ENCODE assay signal across 21 cellular contexts in the genomic region with DNA sequence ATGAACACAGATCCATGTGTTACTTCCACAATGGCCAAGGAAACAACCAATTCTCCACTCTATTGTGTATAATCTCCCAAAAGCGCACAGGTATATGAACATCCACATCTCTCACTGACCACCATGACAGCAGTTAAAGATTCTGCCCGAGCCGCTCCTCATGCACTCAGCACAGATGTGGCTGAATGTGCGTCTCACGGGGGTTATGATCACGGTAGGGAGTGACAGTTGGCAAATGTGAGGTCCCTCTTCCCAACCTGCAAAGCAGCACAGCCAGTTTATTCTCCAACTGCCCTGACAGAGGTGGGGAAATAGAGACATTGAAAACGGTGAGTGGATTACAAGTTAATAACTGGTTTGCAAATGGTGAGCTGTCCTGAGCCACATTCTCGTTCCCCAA.
"Had no signal": no experiment of that assay in that cellular context is flagged by ENCODE, and none has a peak within 500 bp of the region (broad histone marks: within the 10 kb centered on the region; RNA-seq: fewer than 3 reads in every experiment).

No MANE protein-coding gene starts in this region.

- H3K27ac Mint-ChIP-seq: activated CD8-positive, alpha-beta T cell treated with anti-CD3 and anti-CD28 coated beads for 36 hours; activated naive CD8-positive, alpha-beta T cell treated with anti-CD3 and anti-CD28 coated beads, Interleukin-2, amount 50 U/mL, for 24 hours; T-helper 1 cell treated with Interleukin-12 subunit alpha and Interleukin-12 subunit beta and Interleukin-4 antibody, amounts not matched to agents 30 μg/mL and 1 μg/mL, for 36 hours had no signal

- H3K9me3 Mint-ChIP-seq: activated CD8-positive, alpha-beta T cell treated with anti-CD3 and anti-CD28 coated beads for 36 hours; activated naive CD8-positive, alpha-beta T cell treated with anti-CD3 and anti-CD28 coated beads, Interleukin-2, amount 50 U/mL, for 24 hours; T-helper 1 cell treated with Interleukin-12 subunit alpha and Interleukin-12 subunit beta and Interleukin-4 antibody, amounts not matched to agents 30 μg/mL and 1 μg/mL, for 36 hours had no signal

- H3K27me3 ChIP-seq: ascending aorta, body of pancreas had no signal

- H3K4me3 ChIP-seq: ascending aorta, body of pancreas, PC-9 had no signal

- H3K9me3 ChIP-seq: ascending aorta, body of pancreas had no signal

- DNase-seq: activated CD4-positive, alpha-beta T cell treated with anti-CD3 and anti-CD28 coated beads for 4 hours; activated CD8-positive, alpha-beta memory T cell treated with anti-CD3 and anti-CD28 coated beads, Interleukin-2, amount 50 U/mL, for 48 hours; activated CD8-positive, alpha-beta T cell treated with anti-CD3 and anti-CD28 coated beads for 36 hours; activated naive CD4-positive, alpha-beta T cell treated with anti-CD3 and anti-CD28 coated beads, Interleukin-2, amount 50 U/mL, for 16 hours; activated naive CD8-positive, alpha-beta T cell treated with anti-CD3 and anti-CD28 coated beads, Interleukin-2, amount 50 U/mL, for 24 hours; activated T-cell treated with anti-CD3 and anti-CD28 coated beads, Interleukin-2, amount 50 U/mL, for 1 hour; amniotic stem cell; body of pancreas; central memory CD4-positive, alpha-beta T cell; KBM-7; NCI-H1092 treated with DMSO at 0.1 percent for 48 hours; NCI-H1436; NCI-H1694 treated with DMSO at 0.1 percent for 48 hours; NCI-H2029 treated with DMSO at 0.1 percent for 48 hours; NCI-H446; NCI-H526; PC-9; SHP77 treated with DMSO at 0.1 percent for 48 hours had no signal

- H2AFZ ChIP-seq: PC-9 had no signal

- ATAC-seq: activated CD4-positive, CD25-positive, alpha-beta regulatory T cell treated with anti-CD3 and anti-CD28 coated beads, Interleukin-2, amount 50 U/mL, for 24 hours; activated CD8-positive, alpha-beta T cell treated with anti-CD3 and anti-CD28 coated beads for 36 hours; activated naive CD8-positive, alpha-beta T cell treated with anti-CD3 and anti-CD28 coated beads, Interleukin-2, amount 50 U/mL, for 24 hours; body of pancreas had no signal

- H3K27ac ChIP-seq: ascending aorta, body of pancreas, PC-9 had no signal

- H3K4me2 ChIP-seq: PC-9 had no signal
